1 cellular context compared by ENCODE assay signal in the genomic region with DNA sequence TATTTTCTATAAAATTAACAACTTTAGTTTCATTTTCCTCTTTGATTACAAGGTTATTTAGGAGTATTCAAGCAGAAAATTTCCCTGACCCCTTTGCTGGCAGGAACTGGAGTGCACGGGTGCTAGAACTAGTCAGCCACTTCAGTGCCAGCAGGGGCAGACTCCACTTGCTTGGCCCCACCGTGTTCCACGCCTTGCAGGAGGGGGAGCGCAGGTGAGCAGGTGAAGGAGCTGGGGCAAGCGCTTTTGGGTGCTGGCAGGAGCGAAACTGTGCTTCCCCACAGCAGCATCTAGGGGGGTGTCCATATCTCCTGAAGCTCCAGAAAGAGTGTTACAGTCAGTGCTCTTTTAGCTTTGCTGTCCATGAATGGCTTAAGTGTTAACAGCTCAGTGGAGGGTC.
TF ChIP-seq lines count a peak whose summit lies in the region.

No MANE protein-coding gene starts in this region.

TF ChIP-seq in endothelial cell of umbilical vein, 7 proteins besides CTCF, POLR2A, EP300 and RAD21:
- TF ChIP-seq EZH2 (IDR thresholded peaks at IDR 0.05; ENCODE audit: borderline replicate concordance, low read depth, low read length, severe bottlenecking): no peak
- TF ChIP-seq FOS (IDR thresholded peaks at IDR 0.05; ENCODE audit: borderline replicate concordance, insufficient read depth, low read length): no peak
- TF ChIP-seq GATA2 (IDR thresholded peaks at IDR 0.05; ENCODE audit: insufficient read depth, insufficient read length, low read depth, low read length): no peak
- TF ChIP-seq, protein P1, sequence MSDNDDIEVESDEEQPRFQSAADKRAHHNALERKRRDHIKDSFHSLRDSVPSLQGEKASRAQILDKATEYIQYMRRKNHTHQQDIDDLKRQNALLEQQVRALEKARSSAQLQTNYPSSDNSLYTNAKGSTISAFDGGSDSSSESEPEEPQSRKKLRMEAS (IDR thresholded peaks at IDR 0.05; ENCODE audit: insufficient read depth, insufficient read length): no peak
- TF ChIP-seq JUN (IDR thresholded peaks at IDR 0.05; ENCODE audit: borderline replicate concordance, insufficient read depth, insufficient read length, low read depth): no peak
- no peak for TF ChIP-seq POLR2AphosphoS5 (IDR thresholded peaks at IDR 0.05; ENCODE audit: insufficient read depth, low read depth, low read length)
- TF ChIP-seq MYC (IDR thresholded peaks at IDR 0.05; ENCODE audit: low read depth, low read length): no peak
TF ChIP-seq in endothelial cell of umbilical vein: peak in this region for 0.
